ENCODE assay signal across 16 cellular contexts in genomic region chr9:107518037-107518786, GRCh38. TPM values are rescaled to one million over a fixed set of nuclear protein-coding genes. Genes with fewer than 3 reads are reported as not detected.
DNase-seq lines count a peak whose midpoint lies in the region; ATAC-seq, FAIRE-seq and TF ChIP-seq lines count a peak whose summit lies in the region.
"Had no signal": no experiment of that assay in that cellular context is flagged by ENCODE, and none has a peak within 500 bp of the region (broad histone marks: within the 10 kb centered on the region; RNA-seq: fewer than 3 reads in every experiment).

No MANE protein-coding gene starts in this region.

- ATAC-seq in PC-3 (no peak), pancreas (peak; percentile 50 to 88 (median 78)), GM18517 (IDR thresholded peaks at IDR 0.05; ENCODE audit: unreplicated experiment) (no peak)

- H3K4me3 ChIP-seq in PC-3 (ENCODE audit: low read length) (no peak overlapping the region), pancreas (no peak overlapping the region)
- H3K4me3 ChIP-seq: A549 had no signal

- no peaks in the 10 kb centered on the region for H3F3A ChIP-seq in PC-3 (ENCODE audit: low read length, unreplicated experiment)

- no peak overlapping the region for H2AFZ ChIP-seq in PC-3 (ENCODE audit: low read length)

- intact Hi-C loops in PC-3 (cut with micrococcal nuclease) = no loop called here
- intact Hi-C loops in pancreas (cut with DNase I) = no loop called here

- CTCF ChIA-PET in PC-3 (lab: Charles Lee) = no interaction called here

- no peaks in the 10 kb centered on the region for H3K9me3 ChIP-seq in PC-3 (ENCODE audit: low read length)
- H3K9me3 ChIP-seq in pancreas = no peaks in the 10 kb centered on the region
- H3K9me3 ChIP-seq: A549 had no signal

- POLR2A ChIA-PET in PC-3 (lab: Charles Lee; ENCODE audit: unreplicated experiment) = no interaction called here

- FAIRE-seq in pancreas (lab: Jason Lieb, UNC) = no peak
- FAIRE-seq: A549, GM19239, H54 had no signal

- H3K27ac ChIP-seq in 22Rv1 (peak overlapping the region; percentile 95), C4-2B (peak overlapping the region; percentile 22; the same call in 1 of the 2 replicates), PC-3 (ENCODE audit: low read length) (peak overlapping the region; percentile 24; the same call in 1 of the 2 replicates), pancreas (no peak overlapping the region)

- TF ChIP-seq CTCF in 22Rv1 (IDR thresholded peaks at IDR 0.05) (no peak), C4-2B (conservative IDR thresholded peaks at IDR 0.05) (no peak), PC-3 (conservative IDR thresholded peaks at IDR 0.05; ENCODE audit: low read depth, low read length) (no peak), pancreas (IDR thresholded peaks at IDR 0.05) (no peak)

- H3K79me2 ChIP-seq in PC-3 (ENCODE audit: low read length) = no peaks in the 10 kb centered on the region

- H3K27me3 ChIP-seq in PC-3 (ENCODE audit: low read length) (no peaks in the 10 kb centered on the region), pancreas (no peaks in the 10 kb centered on the region)

- no peaks in the 10 kb centered on the region for H3K36me3 ChIP-seq in PC-3 (ENCODE audit: low read depth, low read length)
- H3K36me3 ChIP-seq in pancreas = no peaks in the 10 kb centered on the region

- H4K20me1 ChIP-seq in PC-3 (ENCODE audit: low read length) = no peaks in the 10 kb centered on the region

- H3K4me2 ChIP-seq in PC-3 (ENCODE audit: low read length) = no peak overlapping the region
- H3K4me2 ChIP-seq: A549 had no signal

- H3K4me1 ChIP-seq in PC-3 (ENCODE audit: insufficient read depth, low read length) (peaks cover 7% of the 10 kb centered on the region; the same call in 1 of the 2 replicates), pancreas (peaks cover 6 to 9% (median 7%) of the 10 kb centered on the region in 3 donors)
- H3K4me1 ChIP-seq: A549 had no signal

- no TSS peak for BruUV-seq in PC-3 (replicated peaks; lab: Mats Ljungman, UMichigan)

- no peak overlapping the region for H3K9ac ChIP-seq in PC-3 (ENCODE audit: low read length)

- 24 to 26% methylated on average over 6 of the region's 6 CpGs for WGBS in pancreas, 2 donors

- no peaks in the 10 kb centered on the region for H3K9me2 ChIP-seq in PC-3 (replicated peaks; ENCODE audit: low read length)

- DNase-seq in PC-3 = no peak
- no peak for DNase-seq in pancreas
- no peak for DNase-seq in activated CD4-positive, alpha-beta T cell treated with anti-CD3 and anti-CD28 coated beads, Interleukin-2, amount 50 U/mL, for 48 hours
- DNase-seq in NAMALWA (ENCODE audit: low spot score) = no peak
- DNase-seq: AML-193; CD4-positive, alpha-beta memory T cell; DMS153; DMS79 treated with DMSO at 0.1 percent for 48 hours; GF-D8; HCEC 1CT had no signal

RNA-seq across cellular contexts. Expression of gene KLF4, which starts 28.6 kb away (rescaled TPM):
- 38.8 and 55.1 TPM in 2 replicates for total RNA-seq in PC-3 (2014; rRNA removed)
- 1 to 10 TPM; 3.2 to 9.9 (median 5.6) TPM for total RNA-seq in pancreas
- polyA plus RNA-seq in pancreas = 1 to 10 TPM; 5.5 to 8.0 TPM
- polyA plus RNA-seq: CD4-positive, alpha-beta memory T cell had no signal

Comparison
In these comparisons a context has a peak if more than half of its experiments do, and no peak if none do; other contexts are left out.
1. H3K27ac ChIP-seq: peak in 22Rv1 (single experiment), C4-2B (single experiment) and PC-3 (single experiment); none in pancreas (0 of 4).
2. ATAC-seq: peak in pancreas (4 of 4); none in PC-3 (single experiment) and GM18517 (single experiment).